In genomic region chr22:43150731-43151206, GRCh38 we compare ENCODE assay signal across 8 cellular contexts. TPM values are rescaled to one million over a fixed set of nuclear protein-coding genes. Genes with fewer than 3 reads are reported as not detected.
DNase-seq lines count a peak whose midpoint lies in the region; ATAC-seq and TF ChIP-seq lines count a peak whose summit lies in the region.

No MANE protein-coding gene starts in this region.

- 70 to 75% methylated on average over 2 of the region's 15 CpGs for WGBS in gastroesophageal sphincter (ENCODE audit: low coverage in 1 of 2), 2 donors

- peaks cover 0 to 7% of the 10 kb centered on the region in 2 donors for H3K36me3 ChIP-seq in gastroesophageal sphincter

- H3K27ac Mint-ChIP-seq in activated CD4-positive, alpha-beta memory T cell treated with anti-CD3 and anti-CD28 coated beads for 36 hours = peak overlapping the region; percentile 77

- H3K9me3 ChIP-seq in gastroesophageal sphincter = no peaks in the 10 kb centered on the region

- peaks cover 18% of the 10 kb centered on the region for H3K4me1 Mint-ChIP-seq in activated CD4-positive, alpha-beta memory T cell treated with anti-CD3 and anti-CD28 coated beads for 36 hours (ENCODE audit: low read depth)

- H3K9me3 Mint-ChIP-seq in activated CD4-positive, alpha-beta memory T cell treated with anti-CD3 and anti-CD28 coated beads for 36 hours = no peaks in the 10 kb centered on the region

- no peak for TF ChIP-seq POLR2A in gastroesophageal sphincter (IDR thresholded peaks at IDR 0.05)

- H3K4me3 Mint-ChIP-seq in activated CD4-positive, alpha-beta memory T cell treated with anti-CD3 and anti-CD28 coated beads for 36 hours = peak overlapping the region; percentile 81

- peak overlapping the region in 3 of 4 donors; percentile 86 to 91 (median 88) for H3K27ac ChIP-seq in gastroesophageal sphincter

- H3K27me3 Mint-ChIP-seq in activated CD4-positive, alpha-beta memory T cell treated with anti-CD3 and anti-CD28 coated beads for 36 hours = no peaks in the 10 kb centered on the region

- H3K4me3 ChIP-seq in GM12875 (ENCODE audit: low read depth, low read length) (peak overlapping the region; percentile 52), gastroesophageal sphincter (peak overlapping the region; percentile 61 to 86), skeletal muscle cell (ENCODE audit: low read depth, low read length) (peak overlapping the region; percentile 79)

- H3K27me3 ChIP-seq in gastroesophageal sphincter = no peaks in the 10 kb centered on the region

- TF ChIP-seq CTCF in GM12875 (IDR thresholded peaks at IDR 0.05; ENCODE audit: borderline replicate concordance, insufficient read depth, low read depth, low read length) = no peak
- TF ChIP-seq CTCF in gastroesophageal sphincter (IDR thresholded peaks at IDR 0.05) = no peak

- CTCF ChIA-PET in activated CD4-positive, alpha-beta memory T cell treated with anti-CD3 and anti-CD28 coated beads for 36 hours (lab: Charles Lee) = no interaction called here

- no peak for TF ChIP-seq EP300 in gastroesophageal sphincter (IDR thresholded peaks at IDR 0.05)

- ATAC-seq in gastroesophageal sphincter = no peak

- intact Hi-C loops in activated CD4-positive, alpha-beta memory T cell treated with anti-CD3 and anti-CD28 coated beads for 36 hours (cut with micrococcal nuclease) = loop anchor here (5.0 kb wide), 2 partner anchors 37 to 63 kb away; partner anchors contain the start of genes TTLL1 and TTLL12

- H3K36me3 Mint-ChIP-seq in activated CD4-positive, alpha-beta memory T cell treated with anti-CD3 and anti-CD28 coated beads for 36 hours = no peaks in the 10 kb centered on the region

- peaks cover 0 to 51% (median 13%) of the 10 kb centered on the region in 3 donors for H3K4me1 ChIP-seq in gastroesophageal sphincter

- DNase-seq in activated CD4-positive, alpha-beta memory T cell treated with anti-CD3 and anti-CD28 coated beads for 36 hours = no peak
- DNase-seq in skeletal muscle cell (ENCODE audit: low read depth) (no peak), anterior cingulate cortex (lab: John Stamatoyannopoulos, UW) (no peak), NOMO-1 treated with DMSO at 0.1 percent for 48 hours (lab: John Stamatoyannopoulos, UW; ENCODE audit: unreplicated experiment) (no peak)
- DNase-seq in activated effector memory CD4-positive, alpha-beta T cell treated with anti-CD3 and anti-CD28 coated beads, Interleukin-2, amount 50 U/mL, for 16 hours = no peak
- DNase-seq in stimulated activated CD4-positive, alpha-beta T cell treated with anti-CD3 and anti-CD28 coated beads, Interleukin-4, amount 100 ng/mL, for 4 hours = no peak

- POLR2A ChIA-PET in activated CD4-positive, alpha-beta memory T cell treated with anti-CD3 and anti-CD28 coated beads for 36 hours (lab: Charles Lee) = interaction anchor here (3.0 kb wide), 1 partner anchor 37 kb away, joined by 8 read pairs; the partner anchor contains the start of gene TTLL12

RNA-seq across cellular contexts. Expression of gene TSPO, which starts 0.6 kb away (rescaled TPM):
- 100 to 1,000 TPM; 131 to 143 TPM for total RNA-seq in activated CD4-positive, alpha-beta memory T cell treated with anti-CD3 and anti-CD28 coated beads for 36 hours
- 100 to 1,000 TPM; 112 to 240 (median 178) TPM for total RNA-seq in gastroesophageal sphincter

RNA-seq across cellular contexts. Expression of gene MCAT, which starts 7.6 kb away (rescaled TPM):
- 10 to 100 TPM; 14.3 to 15.3 TPM for total RNA-seq in activated CD4-positive, alpha-beta memory T cell treated with anti-CD3 and anti-CD28 coated beads for 36 hours
- 10 to 100 TPM; 15.8 to 21.7 (median 19.2) TPM for total RNA-seq in gastroesophageal sphincter

RNA-seq across cellular contexts. Expression of gene TTLL12, which starts 36.2 kb away (rescaled TPM):
- 10 to 100 TPM; 64.4 to 67.0 TPM for total RNA-seq in activated CD4-positive, alpha-beta memory T cell treated with anti-CD3 and anti-CD28 coated beads for 36 hours
- 10 to 100 TPM; 20.8 to 34.5 (median 23.4) TPM for total RNA-seq in gastroesophageal sphincter

RNA-seq across cellular contexts. Expression of gene BIK, which starts 40.2 kb away (rescaled TPM):
- 1 to 10 TPM; 4.1 to 4.5 TPM for total RNA-seq in activated CD4-positive, alpha-beta memory T cell treated with anti-CD3 and anti-CD28 coated beads for 36 hours
- 1 to 10 TPM in 1 of 4 donors, not detected in 3; 1.7 TPM for total RNA-seq in gastroesophageal sphincter
